Comparison of ENCODE assay signal across 12 cellular contexts in genomic region chr18:62710417-62710816, GRCh38. TPM values are rescaled to one million over a fixed set of nuclear protein-coding genes. Genes with fewer than 3 reads are reported as not detected.
DNase-seq lines count a peak whose midpoint lies in the region; ATAC-seq and TF ChIP-seq lines count a peak whose summit lies in the region.
"Had no signal": no experiment of that assay in that cellular context is flagged by ENCODE, and none has a peak within 500 bp of the region (broad histone marks: within the 10 kb centered on the region; RNA-seq: fewer than 3 reads in every experiment).

No MANE protein-coding gene starts in this region.

- H3K4me3 ChIP-seq in BLaER1 = no peak overlapping the region
- peak overlapping the region in 1 of 59 donors; percentile 1 for H3K4me3 ChIP-seq in dorsolateral prefrontal cortex
- H3K4me3 ChIP-seq in lower leg skin (ENCODE audit: low read depth, poor library complexity, severe bottlenecking) = no peak overlapping the region
- H3K4me3 ChIP-seq in H7 (ENCODE audit: insufficient read depth, low read depth, low read length) = no peak overlapping the region
- H3K4me3 ChIP-seq: prostate gland had no signal

- intact Hi-C loops in dorsolateral prefrontal cortex (cut with DNase I) (loop anchor here (5.0 to 10.0 kb wide), 2 partner anchors 283 to 526 kb away; partner anchors contain the start of genes PIGN (in 1 of the 2) and RELCH (in 1 of the 2)), lower leg skin (cut with DNase I; ENCODE audit: low total_unique reads) (loop anchor here (10.0 kb wide), 2 partner anchors 104 to 264 kb away; no protein-coding TSS in a partner anchor), sciatic nerve (cut with DNase I) (loop anchor here (5.0 kb wide), 1 partner anchor 272 kb away; no protein-coding TSS in a partner anchor)

- ATAC-seq in left lobe of liver (no peak), sciatic nerve (no peak)
- ATAC-seq: stimulated activated memory B cell treated with anti-CD40 and anti-IgM and Interleukin-4, amounts not matched to agents 10 μg/mL and 1 μg/mL and 100 μg/mL, for 72 hours had no signal

- no peaks in the 10 kb centered on the region for H3K9me3 ChIP-seq in BLaER1
- H3K9me3 ChIP-seq: prostate gland had no signal

- H3K4me2 ChIP-seq in BLaER1 = peak overlapping the region; percentile 42

- TF ChIP-seq CTCF in dorsolateral prefrontal cortex (IDR thresholded peaks at IDR 0.05 in 54 of 56, conservative IDR thresholded peaks at IDR 0.05 in 2 of 56; ENCODE audit: low read depth in 1 of 56, partially characterized antibody in 56 of 56) = no peak
- no peak for TF ChIP-seq CTCF in lower leg skin (IDR thresholded peaks at IDR 0.05)

- no peaks in the 10 kb centered on the region for H3K36me3 ChIP-seq in BLaER1
- no peaks in the 10 kb centered on the region for H3K36me3 ChIP-seq in H7 (replicated peaks; ENCODE audit: control insufficient read depth, insufficient read depth, low read length)
- H3K36me3 ChIP-seq: prostate gland had no signal

- TF ChIP-seq POLR2A in lower leg skin (IDR thresholded peaks at IDR 0.05) = no peak

- peaks cover 32% of the 10 kb centered on the region for H3K4me1 ChIP-seq in BLaER1
- H3K4me1 ChIP-seq: prostate gland had no signal

- H3K9ac ChIP-seq in BLaER1 = no peak overlapping the region

- H3K27ac ChIP-seq in BLaER1 (no peak overlapping the region), dorsolateral prefrontal cortex (peak overlapping the region in 36 of 59 donors; percentile 1 to 74 (median 40))
- H3K27ac ChIP-seq: prostate gland had no signal

- no peaks in the 10 kb centered on the region for H4K20me1 ChIP-seq in BLaER1

- DNase-seq in M059J (ENCODE audit: low read depth) = peak; percentile 71
- peak; percentile 67 for DNase-seq in NCI-H345 (lab: John Stamatoyannopoulos, UW)
- no peak for DNase-seq in dorsolateral prefrontal cortex
- DNase-seq in lower leg skin (ENCODE audit: low spot score in 2 of 2) = no peak
- no peak for DNase-seq in left lobe of liver (ENCODE audit: low spot score)
- DNase-seq in H7 = no peak
- no peak for DNase-seq in sciatic nerve (ENCODE audit: low spot score)
- DNase-seq: activated naive CD8-positive, alpha-beta T cell treated with anti-CD3 and anti-CD28 coated beads for 36 hours; C1 segment of cervical spinal cord had no signal

- no peaks in the 10 kb centered on the region for H3K27me3 ChIP-seq in BLaER1
- no peaks in the 10 kb centered on the region for H3K27me3 ChIP-seq in dorsolateral prefrontal cortex
- no peaks in the 10 kb centered on the region for H3K27me3 ChIP-seq in H7 (ENCODE audit: control insufficient read depth, insufficient read depth, low read length)

RNA-seq across cellular contexts. Expression of gene PHLPP1, which starts 4.9 kb away (rescaled TPM):
- total RNA-seq in M059J (2014; rRNA removed; shearing (Covaris generic)) = 8.6 and 12.5 TPM in 2 replicates
- total RNA-seq in dorsolateral prefrontal cortex (100 to 1,000 TPM in 66 of 120 experiments, 10 to 100 TPM in 54; 42.7 to 292 (median 103) TPM), lower leg skin (10 to 100 TPM; 27.3 to 38.5 (median 33.1) TPM), left lobe of liver (18.6 TPM), sciatic nerve (23.8 TPM)
- 23.0 and 29.2 TPM in 2 replicates for total RNA-seq in H7 (2014; rRNA removed; shearing (Covaris generic))

Comparison
In these comparisons a context has a peak if more than half of its experiments do, and no peak if none do; other contexts are left out.
1. DNase-seq: peak in M059J (single experiment) and NCI-H345 (single experiment); none in dorsolateral prefrontal cortex (0 of 10), lower leg skin (0 of 2), left lobe of liver (single experiment), H7 (single experiment) and sciatic nerve (single experiment).